Comparison of ENCODE assay signal across 2 cellular contexts in the genomic region with DNA sequence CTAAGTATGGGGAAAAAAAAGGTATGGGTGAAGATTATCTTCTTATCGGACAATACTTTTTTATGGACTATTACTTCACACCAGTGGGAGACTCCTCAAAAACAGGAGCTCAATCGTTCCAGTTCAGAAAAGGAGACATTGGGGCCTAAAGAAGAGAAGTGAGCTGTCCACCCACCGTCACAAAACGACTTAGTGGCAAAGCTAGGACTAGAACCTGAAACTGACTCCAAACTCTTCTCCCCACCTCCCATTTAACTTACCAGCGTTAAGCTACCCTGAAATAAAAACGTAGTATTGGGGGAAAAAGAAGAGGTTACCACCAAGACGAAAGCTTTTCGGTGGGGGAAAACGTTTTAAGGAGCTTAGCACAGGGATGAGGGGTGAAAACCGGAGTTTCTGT.
TF ChIP-seq lines count a peak whose summit lies in the region.

No MANE protein-coding gene starts in this region.

TF ChIP-seq in H1, 55 proteins besides CTCF, POLR2A, EP300 and RAD21:
- no peak for TF ChIP-seq USF2 (IDR thresholded peaks at IDR 0.05; ENCODE audit: low read length)
- TF ChIP-seq TCF12 (IDR thresholded peaks at IDR 0.05; ENCODE audit: low read depth, low read length) = no peak
- no peak for TF ChIP-seq PHF8 (conservative IDR thresholded peaks at IDR 0.05; ENCODE audit: low read depth, low read length)
- no peak for TF ChIP-seq MAFK (IDR thresholded peaks at IDR 0.05; ENCODE audit: low read depth, low read length)
- no peak for TF ChIP-seq KDM4A (IDR thresholded peaks at IDR 0.05; ENCODE audit: low read depth, low read length, severe bottlenecking)
- TF ChIP-seq, protein P1, sequence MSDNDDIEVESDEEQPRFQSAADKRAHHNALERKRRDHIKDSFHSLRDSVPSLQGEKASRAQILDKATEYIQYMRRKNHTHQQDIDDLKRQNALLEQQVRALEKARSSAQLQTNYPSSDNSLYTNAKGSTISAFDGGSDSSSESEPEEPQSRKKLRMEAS (IDR thresholded peaks at IDR 0.05) = no peak
- no peak for TF ChIP-seq NRF1 (IDR thresholded peaks at IDR 0.05; ENCODE audit: low read depth, low read length)
- TF ChIP-seq POLR2AphosphoS5 (IDR thresholded peaks at IDR 0.05; ENCODE audit: low read depth, low read length) = no peak
- no peak for TF ChIP-seq FOSL1 (IDR thresholded peaks at IDR 0.05; ENCODE audit: insufficient read depth, low read depth, low read length)
- no peak for TF ChIP-seq GTF2F1 (IDR thresholded peaks at IDR 0.05; ENCODE audit: borderline replicate concordance, low read depth, low read length)

TF ChIP-seq in neural cell, 6 proteins besides CTCF, POLR2A, EP300 and RAD21:
- TF ChIP-seq SMC3 (conservative IDR thresholded peaks at IDR 0.05; ENCODE audit: poor library complexity) = no peak
- no peak for TF ChIP-seq EZH2 (IDR thresholded peaks at IDR 0.05; ENCODE audit: borderline replicate concordance, insufficient read depth, low read length, poor library complexity, severe bottlenecking)
- TF ChIP-seq TAF1 (IDR thresholded peaks at IDR 0.05; ENCODE audit: low read depth) = no peak
- no peak for TF ChIP-seq MXI1 (conservative IDR thresholded peaks at IDR 0.05; ENCODE audit: poor library complexity, severe bottlenecking)
- TF ChIP-seq, protein P2, sequence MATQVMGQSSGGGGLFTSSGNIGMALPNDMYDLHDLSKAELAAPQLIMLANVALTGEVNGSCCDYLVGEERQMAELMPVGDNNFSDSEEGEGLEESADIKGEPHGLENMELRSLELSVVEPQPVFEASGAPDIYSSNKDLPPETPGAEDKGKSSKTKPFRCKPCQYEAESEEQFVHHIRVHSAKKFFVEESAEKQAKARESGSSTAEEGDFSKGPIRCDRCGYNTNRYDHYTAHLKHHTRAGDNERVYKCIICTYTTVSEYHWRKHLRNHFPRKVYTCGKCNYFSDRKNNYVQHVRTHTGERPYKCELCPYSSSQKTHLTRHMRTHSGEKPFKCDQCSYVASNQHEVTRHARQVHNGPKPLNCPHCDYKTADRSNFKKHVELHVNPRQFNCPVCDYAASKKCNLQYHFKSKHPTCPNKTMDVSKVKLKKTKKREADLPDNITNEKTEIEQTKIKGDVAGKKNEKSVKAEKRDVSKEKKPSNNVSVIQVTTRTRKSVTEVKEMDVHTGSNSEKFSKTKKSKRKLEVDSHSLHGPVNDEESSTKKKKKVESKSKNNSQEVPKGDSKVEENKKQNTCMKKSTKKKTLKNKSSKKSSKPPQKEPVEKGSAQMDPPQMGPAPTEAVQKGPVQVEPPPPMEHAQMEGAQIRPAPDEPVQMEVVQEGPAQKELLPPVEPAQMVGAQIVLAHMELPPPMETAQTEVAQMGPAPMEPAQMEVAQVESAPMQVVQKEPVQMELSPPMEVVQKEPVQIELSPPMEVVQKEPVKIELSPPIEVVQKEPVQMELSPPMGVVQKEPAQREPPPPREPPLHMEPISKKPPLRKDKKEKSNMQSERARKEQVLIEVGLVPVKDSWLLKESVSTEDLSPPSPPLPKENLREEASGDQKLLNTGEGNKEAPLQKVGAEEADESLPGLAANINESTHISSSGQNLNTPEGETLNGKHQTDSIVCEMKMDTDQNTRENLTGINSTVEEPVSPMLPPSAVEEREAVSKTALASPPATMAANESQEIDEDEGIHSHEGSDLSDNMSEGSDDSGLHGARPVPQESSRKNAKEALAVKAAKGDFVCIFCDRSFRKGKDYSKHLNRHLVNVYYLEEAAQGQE (IDR thresholded peaks at IDR 0.05; ENCODE audit: borderline replicate concordance) = no peak
- TF ChIP-seq POLR2AphosphoS5 (IDR thresholded peaks at IDR 0.05) = no peak
